In the genomic region with DNA sequence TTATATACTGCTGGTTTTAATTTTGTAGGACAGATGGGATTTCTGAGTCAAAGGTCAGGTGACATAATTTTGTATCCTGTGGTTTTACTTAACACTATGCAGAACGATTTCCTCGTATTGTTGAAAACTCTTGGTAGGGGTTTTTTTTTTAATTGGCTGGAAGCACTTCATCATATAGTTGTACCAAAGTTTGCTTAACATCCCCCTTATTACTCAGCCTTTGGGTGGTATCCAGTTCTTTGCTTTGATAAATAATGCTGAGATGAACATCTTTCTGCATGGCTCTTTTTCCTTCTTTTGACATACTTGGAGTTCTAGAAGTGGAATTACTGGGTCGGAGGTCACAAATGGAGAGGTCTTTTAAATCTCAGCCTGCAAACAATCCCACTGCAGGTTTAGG, we compare ENCODE assay signal across 16 cellular contexts.
DNase-seq lines count a peak whose midpoint lies in the region; ATAC-seq and TF ChIP-seq lines count a peak whose summit lies in the region.
"Had no signal": no experiment of that assay in that cellular context is flagged by ENCODE, and none has a peak within 500 bp of the region (broad histone marks: within the 10 kb centered on the region; RNA-seq: fewer than 3 reads in every experiment).

No MANE protein-coding gene starts in this region.

- H3K4me3 ChIP-seq in mesenchymal stem cell (ENCODE audit: insufficient read depth in 1 of 2, low read depth in 1 of 2, low read length in 2 of 2) (no peak overlapping the region), lower leg skin (ENCODE audit: low read depth, poor library complexity, severe bottlenecking) (no peak overlapping the region)
- H3K4me3 ChIP-seq: BLaER1, GM23248, HAP-1 had no signal

- no peak overlapping the region for H2AK5ac ChIP-seq in mesenchymal stem cell (ENCODE audit: low read length, severe bottlenecking)

- H3K9ac ChIP-seq in mesenchymal stem cell (ENCODE audit: low read length): no peak overlapping the region
- H3K9ac ChIP-seq: BLaER1, GM23248 had no signal

- H3K14ac ChIP-seq in mesenchymal stem cell (ENCODE audit: low read length in 2 of 2): no peak overlapping the region

- TF ChIP-seq CTCF in activated CD8-positive, alpha-beta T cell treated with anti-CD3 and anti-CD28 coated beads for 36 hours (IDR thresholded peaks at IDR 0.05): no peak
- TF ChIP-seq CTCF in lower leg skin (IDR thresholded peaks at IDR 0.05): no peak

- POLR2A ChIA-PET in activated CD8-positive, alpha-beta T cell treated with anti-CD3 and anti-CD28 coated beads for 36 hours (lab: Charles Lee): no interaction called here
- POLR2A ChIA-PET in activated CD8-positive, alpha-beta T cell treated with anti-CD3 and anti-CD28 coated beads, Interleukin-2, amount 10 ng/mL, durations not matched to agents 7 days and 5 days (lab: Charles Lee): no interaction called here
- POLR2A ChIA-PET in activated CD4-positive, alpha-beta T cell treated with anti-CD3 and anti-CD28 coated beads, Interleukin-2, amount 10 ng/mL, durations not matched to agents 7 days and 5 days (lab: Charles Lee): no interaction called here

- no peak overlapping the region for H3K27ac ChIP-seq in mesenchymal stem cell (ENCODE audit: low read length, poor library complexity, severe bottlenecking)
- H3K27ac ChIP-seq: BLaER1, GM23248 had no signal

- no peak overlapping the region for H2BK5ac ChIP-seq in mesenchymal stem cell (ENCODE audit: low read depth, low read length, poor library complexity, severe bottlenecking)

- H4K8ac ChIP-seq in mesenchymal stem cell (ENCODE audit: low read length): no peak overlapping the region

- intact Hi-C loops in activated CD8-positive, alpha-beta T cell treated with anti-CD3 and anti-CD28 coated beads for 36 hours (cut with micrococcal nuclease): no loop called here
- intact Hi-C loops in lower leg skin (cut with DNase I; ENCODE audit: low total_unique reads): no loop called here

- no peak overlapping the region for H3K4ac ChIP-seq in mesenchymal stem cell (ENCODE audit: low read depth in 1 of 2, low read length in 2 of 2)

- no peak overlapping the region for H3K4me2 ChIP-seq in mesenchymal stem cell (ENCODE audit: low read length, poor library complexity, severe bottlenecking)
- H3K4me2 ChIP-seq: BLaER1 had no signal

- no peak for TF ChIP-seq POLR2A in lower leg skin (IDR thresholded peaks at IDR 0.05)

- H3K4me1 ChIP-seq in mesenchymal stem cell (ENCODE audit: control insufficient read depth, insufficient read depth, low read depth, low read length): peaks cover 3% of the 10 kb centered on the region
- H3K4me1 ChIP-seq: HAP-1 had no signal

- H3K9me3 ChIP-seq in mesenchymal stem cell (ENCODE audit: control insufficient read depth, low read length): peaks cover 17% of the 10 kb centered on the region
- H3K9me3 ChIP-seq: HAP-1 had no signal

- H2BK12ac ChIP-seq in mesenchymal stem cell (ENCODE audit: low read length in 2 of 2): no peak overlapping the region

- H2BK15ac ChIP-seq in mesenchymal stem cell (ENCODE audit: low read depth, poor library complexity, severe bottlenecking): no peak overlapping the region

- no peaks in the 10 kb centered on the region for H3K27me3 ChIP-seq in mesenchymal stem cell (ENCODE audit: control insufficient read depth in 1 of 2, insufficient read depth in 1 of 2, low read length in 2 of 2)
- H3K27me3 ChIP-seq: BLaER1 had no signal

- H3K18ac ChIP-seq in mesenchymal stem cell (ENCODE audit: low read depth in 1 of 2, low read length in 2 of 2): no peak overlapping the region

- peaks cover 16% of the 10 kb centered on the region for H3K9me3 Mint-ChIP-seq in activated CD8-positive, alpha-beta T cell treated with anti-CD3 and anti-CD28 coated beads for 36 hours
- H3K9me3 Mint-ChIP-seq in activated CD8-positive, alpha-beta T cell treated with anti-CD3 and anti-CD28 coated beads, Interleukin-2, amount 10 ng/mL, durations not matched to agents 7 days and 5 days (ENCODE audit: insufficient read depth): peaks cover 11% of the 10 kb centered on the region
- H3K9me3 Mint-ChIP-seq in activated CD4-positive, alpha-beta T cell treated with anti-CD3 and anti-CD28 coated beads, Interleukin-2, amount 10 ng/mL, durations not matched to agents 7 days and 5 days: peaks cover 13% of the 10 kb centered on the region

- H3K27me3 Mint-ChIP-seq in activated CD8-positive, alpha-beta T cell treated with anti-CD3 and anti-CD28 coated beads for 36 hours: peaks cover 7% of the 10 kb centered on the region
- peaks cover 19% of the 10 kb centered on the region for H3K27me3 Mint-ChIP-seq in activated CD8-positive, alpha-beta T cell treated with anti-CD3 and anti-CD28 coated beads, Interleukin-2, amount 10 ng/mL, durations not matched to agents 7 days and 5 days (ENCODE audit: low read depth)
- peaks cover 6% of the 10 kb centered on the region for H3K27me3 Mint-ChIP-seq in activated CD4-positive, alpha-beta T cell treated with anti-CD3 and anti-CD28 coated beads, Interleukin-2, amount 10 ng/mL, durations not matched to agents 7 days and 5 days

- H3K4me1 Mint-ChIP-seq in activated CD8-positive, alpha-beta T cell treated with anti-CD3 and anti-CD28 coated beads for 36 hours (ENCODE audit: low read depth): peaks cover 14% of the 10 kb centered on the region
- peaks cover 9% of the 10 kb centered on the region for H3K4me1 Mint-ChIP-seq in activated CD8-positive, alpha-beta T cell treated with anti-CD3 and anti-CD28 coated beads, Interleukin-2, amount 10 ng/mL, durations not matched to agents 7 days and 5 days (ENCODE audit: low read depth)
- H3K4me1 Mint-ChIP-seq in activated CD4-positive, alpha-beta T cell treated with anti-CD3 and anti-CD28 coated beads, Interleukin-2, amount 10 ng/mL, durations not matched to agents 7 days and 5 days: no peaks in the 10 kb centered on the region

- CTCF ChIA-PET in activated CD8-positive, alpha-beta T cell treated with anti-CD3 and anti-CD28 coated beads for 36 hours (lab: Charles Lee): no interaction called here
- CTCF ChIA-PET in activated CD8-positive, alpha-beta T cell treated with anti-CD3 and anti-CD28 coated beads, Interleukin-2, amount 10 ng/mL, durations not matched to agents 7 days and 5 days (lab: Charles Lee): no interaction called here
- CTCF ChIA-PET in activated CD4-positive, alpha-beta T cell treated with anti-CD3 and anti-CD28 coated beads, Interleukin-2, amount 10 ng/mL, durations not matched to agents 7 days and 5 days (lab: Charles Lee): no interaction called here

- H3K23ac ChIP-seq in mesenchymal stem cell (ENCODE audit: low read length in 2 of 2): no peak overlapping the region

- H3K4me3 Mint-ChIP-seq in activated CD8-positive, alpha-beta T cell treated with anti-CD3 and anti-CD28 coated beads for 36 hours: no peak overlapping the region
- no peak overlapping the region for H3K4me3 Mint-ChIP-seq in activated CD8-positive, alpha-beta T cell treated with anti-CD3 and anti-CD28 coated beads, Interleukin-2, amount 10 ng/mL, durations not matched to agents 7 days and 5 days
- H3K4me3 Mint-ChIP-seq in activated CD4-positive, alpha-beta T cell treated with anti-CD3 and anti-CD28 coated beads, Interleukin-2, amount 10 ng/mL, durations not matched to agents 7 days and 5 days: no peak overlapping the region
- H3K4me3 Mint-ChIP-seq: CD14-positive monocyte; CD4-positive, alpha-beta memory T cell had no signal

- peak; percentile 37 for ATAC-seq in activated CD8-positive, alpha-beta T cell treated with anti-CD3 and anti-CD28 coated beads for 36 hours
- ATAC-seq in activated CD8-positive, alpha-beta T cell treated with anti-CD3 and anti-CD28 coated beads, Interleukin-2, amount 10 ng/mL, durations not matched to agents 7 days and 5 days: no peak

- H2AFZ ChIP-seq in mesenchymal stem cell (ENCODE audit: low read depth, low read length): no peak overlapping the region
- H2AFZ ChIP-seq: GM23248 had no signal

- DNase-seq in activated CD8-positive, alpha-beta T cell treated with anti-CD3 and anti-CD28 coated beads for 36 hours: no peak
- no peak for DNase-seq in activated CD8-positive, alpha-beta T cell treated with anti-CD3 and anti-CD28 coated beads, Interleukin-2, amount 10 ng/mL, durations not matched to agents 7 days and 5 days
- DNase-seq in amniotic epithelial cell (ENCODE audit: low read depth) (peak; percentile 20), mesenchymal stem cell (peak; percentile 1), ureter (ENCODE audit: low spot score) (no peak), lower leg skin (ENCODE audit: low spot score in 2 of 2) (no peak)
- DNase-seq in activated CD4-positive, alpha-beta T cell treated with anti-CD3 and anti-CD28 coated beads, Interleukin-2, amount 10 ng/mL, durations not matched to agents 7 days and 5 days: no peak
- DNase-seq: 8988T; CD4-positive, alpha-beta memory T cell; DMS153; DMS79; GDM1; GM23248 had no signal

- no peaks in the 10 kb centered on the region for H3K79me1 ChIP-seq in mesenchymal stem cell (replicated peaks; ENCODE audit: low read length, poor library complexity, severe bottlenecking)

- WGBS in mesenchymal stem cell: 100% methylated on average over 1 of the region's 3 CpGs
- WGBS in lower leg skin, 2 donors: 69 to 79% methylated on average over 3 of the region's 3 CpGs

- peaks cover 5% of the 10 kb centered on the region for H3K36me3 Mint-ChIP-seq in activated CD8-positive, alpha-beta T cell treated with anti-CD3 and anti-CD28 coated beads for 36 hours (ENCODE audit: low read depth)
- H3K36me3 Mint-ChIP-seq in activated CD8-positive, alpha-beta T cell treated with anti-CD3 and anti-CD28 coated beads, Interleukin-2, amount 10 ng/mL, durations not matched to agents 7 days and 5 days (ENCODE audit: low read depth): peaks cover 2% of the 10 kb centered on the region
- no peaks in the 10 kb centered on the region for H3K36me3 Mint-ChIP-seq in activated CD4-positive, alpha-beta T cell treated with anti-CD3 and anti-CD28 coated beads, Interleukin-2, amount 10 ng/mL, durations not matched to agents 7 days and 5 days (ENCODE audit: low read depth)
- H3K36me3 Mint-ChIP-seq: CD14-positive monocyte had no signal

- no peak overlapping the region for H3K27ac Mint-ChIP-seq in activated CD8-positive, alpha-beta T cell treated with anti-CD3 and anti-CD28 coated beads for 36 hours
- no peak overlapping the region for H3K27ac Mint-ChIP-seq in activated CD8-positive, alpha-beta T cell treated with anti-CD3 and anti-CD28 coated beads, Interleukin-2, amount 10 ng/mL, durations not matched to agents 7 days and 5 days
- no peak overlapping the region for H3K27ac Mint-ChIP-seq in activated CD4-positive, alpha-beta T cell treated with anti-CD3 and anti-CD28 coated beads, Interleukin-2, amount 10 ng/mL, durations not matched to agents 7 days and 5 days
- H3K27ac Mint-ChIP-seq: CD14-positive monocyte; CD4-positive, alpha-beta memory T cell had no signal

- H2BK120ac ChIP-seq in mesenchymal stem cell (ENCODE audit: low read depth, low read length): no peak overlapping the region

- no peaks in the 10 kb centered on the region for H3K36me3 ChIP-seq in mesenchymal stem cell (ENCODE audit: control insufficient read depth in 1 of 2, insufficient read depth in 2 of 2, low read depth in 1 of 2, low read length in 2 of 2)
- H3K36me3 ChIP-seq: BLaER1, HAP-1 had no signal

- H4K91ac ChIP-seq in mesenchymal stem cell (ENCODE audit: low read length): no peak overlapping the region

Comparison
In these comparisons a context has a peak if more than half of its experiments do, and no peak if none do; other contexts are left out.
1. DNase-seq: peak in amniotic epithelial cell (single experiment) and mesenchymal stem cell (single experiment); none in activated CD8-positive, alpha-beta T cell treated with anti-CD3 and anti-CD28 coated beads for 36 hours (single experiment), activated CD8-positive, alpha-beta T cell treated with anti-CD3 and anti-CD28 coated beads, Interleukin-2, amount 10 ng/mL, durations not matched to agents 7 days and 5 days (single experiment), ureter (single experiment), activated CD4-positive, alpha-beta T cell treated with anti-CD3 and anti-CD28 coated beads, Interleukin-2, amount 10 ng/mL, durations not matched to agents 7 days and 5 days (single experiment) and lower leg skin (0 of 2).